22 cellular contexts compared by ENCODE assay signal in the genomic region with DNA sequence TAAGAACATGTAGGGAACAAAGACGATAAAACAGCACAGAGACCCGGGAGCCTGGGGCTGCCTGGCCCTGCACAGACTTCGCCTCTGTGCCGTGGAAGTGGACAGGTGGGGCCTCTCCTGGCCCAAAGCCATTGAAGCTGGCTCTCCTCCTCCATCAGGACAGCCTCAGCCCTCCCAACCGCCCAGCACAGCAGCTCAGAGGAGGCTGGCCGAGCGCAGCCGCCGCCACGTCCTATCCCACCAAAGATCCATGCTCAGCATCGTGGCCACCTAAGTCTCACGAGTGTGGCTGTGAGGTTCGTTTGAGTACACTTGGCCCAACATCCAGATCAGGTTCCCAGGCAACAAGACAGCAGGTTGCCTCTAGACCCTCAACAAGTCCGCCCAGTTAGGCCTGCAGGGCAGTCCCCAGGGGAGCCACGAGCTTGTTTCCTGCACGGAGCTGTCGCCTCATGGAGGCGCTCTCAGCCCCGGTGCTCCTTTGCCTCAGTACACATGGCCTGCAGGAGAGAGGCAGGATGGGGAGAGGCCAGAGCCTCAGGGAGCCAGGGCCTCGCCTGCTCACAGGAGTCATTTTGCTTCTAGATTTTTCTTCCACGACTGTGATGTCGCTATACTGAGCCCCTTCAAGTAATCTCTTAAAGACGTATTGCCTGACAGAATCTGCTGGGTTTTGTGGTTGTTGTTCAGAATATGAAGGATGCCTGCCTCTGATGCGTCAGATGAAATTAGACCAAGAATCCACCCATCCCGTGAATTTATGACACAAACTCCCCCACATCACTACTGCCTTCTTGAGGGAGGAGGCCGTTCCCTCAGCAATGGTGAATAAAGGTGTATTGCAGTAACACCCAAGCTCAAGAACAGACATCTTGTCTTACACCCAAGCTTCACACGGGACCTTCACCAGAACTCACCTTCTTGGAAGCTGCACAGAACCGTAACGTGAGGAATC.
DNase-seq lines count a peak whose midpoint lies in the region; ATAC-seq and TF ChIP-seq lines count a peak whose summit lies in the region.
"Had no signal": no experiment of that assay in that cellular context is flagged by ENCODE, and none has a peak within 500 bp of the region (broad histone marks: within the 10 kb centered on the region; RNA-seq: fewer than 3 reads in every experiment).

No MANE protein-coding gene starts in this region.

- ATAC-seq in HCT116 = peak; percentile 36; the same call in 1 of the 2 replicates
- no peak for ATAC-seq in heart right ventricle
- ATAC-seq in activated CD8-positive, alpha-beta T cell treated with anti-CD3 and anti-CD28 coated beads, Interleukin-2, amount 10 ng/mL, durations not matched to agents 7 days and 5 days = no peak
- no peak for ATAC-seq in GM21526 (IDR thresholded peaks at IDR 0.05; ENCODE audit: low FRiP score, unreplicated experiment)

- no peak for TF ChIP-seq CTCF in HCT116 (IDR thresholded peaks at IDR 0.05 in 2 of 3, conservative IDR thresholded peaks at IDR 0.05 in 1 of 3; ENCODE audit: borderline replicate concordance in 1 of 3, insufficient read depth in 1 of 3, low read depth in 2 of 3, low read length in 2 of 3)
- no peak for TF ChIP-seq CTCF in heart right ventricle (IDR thresholded peaks at IDR 0.05)

- no peak for TF ChIP-seq POLR2A in HCT116 (IDR thresholded peaks at IDR 0.05; ENCODE audit: borderline replicate concordance, extremely low read depth, insufficient read depth, insufficient read length)

- H3K36me3 ChIP-seq in HCT116 (ENCODE audit: control insufficient read depth in 1 of 2, insufficient read depth in 2 of 2, low read length in 2 of 2) = no peaks in the 10 kb centered on the region
- H3K36me3 ChIP-seq in heart right ventricle = no peaks in the 10 kb centered on the region

- H3K27me3 ChIP-seq in HCT116 (ENCODE audit: insufficient read depth, low read length) = no peaks in the 10 kb centered on the region
- peaks cover 0 to 6% (median 0%) of the 10 kb centered on the region in 7 donors for H3K27me3 ChIP-seq in heart right ventricle
- H3K27me3 ChIP-seq: BLaER1 treated with 17β-estradiol and CSF1 and Interleukin-3, amounts not matched to agents 10 nM and 100 nM had no signal

- peaks cover 2% of the 10 kb centered on the region for H3K27me3 Mint-ChIP-seq in activated CD8-positive, alpha-beta T cell treated with anti-CD3 and anti-CD28 coated beads, Interleukin-2, amount 10 ng/mL, durations not matched to agents 7 days and 5 days (ENCODE audit: low read depth)
- H3K27me3 Mint-ChIP-seq: CD4-positive, alpha-beta T cell had no signal

- no peak overlapping the region for H3K27ac Mint-ChIP-seq in activated CD8-positive, alpha-beta T cell treated with anti-CD3 and anti-CD28 coated beads, Interleukin-2, amount 10 ng/mL, durations not matched to agents 7 days and 5 days
- H3K27ac Mint-ChIP-seq: CD4-positive, alpha-beta T cell; HFFc6 had no signal

- H3K4me3 ChIP-seq in HCT116 (replicated peaks in 1 of 2; ENCODE audit: low read depth in 1 of 2, low read length in 2 of 2) = no peak overlapping the region
- H3K4me3 ChIP-seq in heart right ventricle = no peak overlapping the region
- H3K4me3 ChIP-seq: BLaER1 treated with 17β-estradiol and CSF1 and Interleukin-3, amounts not matched to agents 10 nM and 100 nM had no signal

- no peaks in the 10 kb centered on the region for H3K9me2 ChIP-seq in HCT116 (ENCODE audit: insufficient read depth)
- H3K9me2 ChIP-seq: SK-N-SH had no signal

- no peaks in the 10 kb centered on the region for H3K79me2 ChIP-seq in HCT116 (ENCODE audit: insufficient read depth, low read length)

- H2AFZ ChIP-seq in HCT116 (ENCODE audit: low read depth, low read length, poor library complexity, severe bottlenecking) = no peak overlapping the region

- H3K27ac ChIP-seq in HCT116 (ENCODE audit: low read depth, low read length) (no peak overlapping the region), cingulate gyrus (ENCODE audit: low read depth, low read length) (peak overlapping the region; percentile 49), heart right ventricle (no peak overlapping the region)
- H3K27ac ChIP-seq: KMS-11 had no signal

- DNase-seq in ELF-1 (ENCODE audit: low read depth, low spot score) = peak; percentile 39
- DNase-seq in HCT116 (ENCODE audit: low read depth, low spot score) = no peak
- DNase-seq in iPS-NIHi7 (ENCODE audit: extremely low spot score) = peak; percentile 38
- no peak for DNase-seq in heart right ventricle
- DNase-seq in activated CD8-positive, alpha-beta T cell treated with anti-CD3 and anti-CD28 coated beads, Interleukin-2, amount 10 ng/mL, durations not matched to agents 7 days and 5 days = no peak
- DNase-seq: HFFc6, IMR-90, NCI-H1092, NCI-H1417 treated with DMSO at 0.1 percent for 48 hours, NCI-H1694 treated with DMSO at 0.1 percent for 48 hours, NCI-H2081, NCI-H2171 treated with DMSO at 0.1 percent for 48 hours, NCI-H345, NCI-H510A treated with DMSO at 0.1 percent for 48 hours, NCI-H774, SK-N-SH, SW 1271 had no signal

- WGBS in heart right ventricle, 2 donors = 87 to 88% methylated on average over 29 of the region's 29 CpGs

- POLR2A ChIA-PET in HCT116 (lab: Charles Lee) = no interaction called here
- POLR2A ChIA-PET in activated CD8-positive, alpha-beta T cell treated with anti-CD3 and anti-CD28 coated beads, Interleukin-2, amount 10 ng/mL, durations not matched to agents 7 days and 5 days (lab: Charles Lee) = no interaction called here

- no peaks in the 10 kb centered on the region for H3K36me3 Mint-ChIP-seq in activated CD8-positive, alpha-beta T cell treated with anti-CD3 and anti-CD28 coated beads, Interleukin-2, amount 10 ng/mL, durations not matched to agents 7 days and 5 days (ENCODE audit: low read depth)

- no peaks in the 10 kb centered on the region for H3K4me1 ChIP-seq in HCT116 (ENCODE audit: control insufficient read depth in 1 of 2, insufficient read depth in 2 of 2, low read length in 2 of 2)
- H3K4me1 ChIP-seq in heart right ventricle = peaks cover 0 to 12% (median 0%) of the 10 kb centered on the region in 9 donors

- BruUV-seq in HCT116 (replicated peaks; lab: Mats Ljungman, UMichigan) = no TSS peak

- H3K9ac ChIP-seq in HCT116 (ENCODE audit: low read length) = no peak overlapping the region
- H3K9ac ChIP-seq: KMS-11, SK-N-SH had no signal

- CTCF ChIA-PET in HCT116 (lab: Charles Lee) = no interaction called here
- CTCF ChIA-PET in activated CD8-positive, alpha-beta T cell treated with anti-CD3 and anti-CD28 coated beads, Interleukin-2, amount 10 ng/mL, durations not matched to agents 7 days and 5 days (lab: Charles Lee) = no interaction called here

- no peak overlapping the region for H3K4me2 ChIP-seq in HCT116 (ENCODE audit: low read length)
- H3K4me2 ChIP-seq: KMS-11, SK-N-SH had no signal

- intact Hi-C loops in HCT116 (cut with micrococcal nuclease) (no loop called here), heart right ventricle (cut with DNase I) (no loop called here)

- TF ChIP-seq RAD21 in HCT116 (IDR thresholded peaks at IDR 0.05; ENCODE audit: low read depth) = no peak

- H3K4me3 Mint-ChIP-seq in activated CD8-positive, alpha-beta T cell treated with anti-CD3 and anti-CD28 coated beads, Interleukin-2, amount 10 ng/mL, durations not matched to agents 7 days and 5 days = no peak overlapping the region
- H3K4me3 Mint-ChIP-seq: CD4-positive, alpha-beta T cell; HFFc6 had no signal

- H3K9me3 Mint-ChIP-seq in activated CD8-positive, alpha-beta T cell treated with anti-CD3 and anti-CD28 coated beads, Interleukin-2, amount 10 ng/mL, durations not matched to agents 7 days and 5 days (ENCODE audit: insufficient read depth) = no peaks in the 10 kb centered on the region
- H3K9me3 Mint-ChIP-seq: CD4-positive, alpha-beta T cell had no signal

- H3K4me1 Mint-ChIP-seq in activated CD8-positive, alpha-beta T cell treated with anti-CD3 and anti-CD28 coated beads, Interleukin-2, amount 10 ng/mL, durations not matched to agents 7 days and 5 days (ENCODE audit: low read depth) = no peaks in the 10 kb centered on the region

- H3K9me3 ChIP-seq in HCT116 (ENCODE audit: control insufficient read depth in 1 of 2, insufficient read depth in 1 of 2, low read depth in 1 of 2, low read length in 2 of 2) (no peaks in the 10 kb centered on the region), heart right ventricle (no peaks in the 10 kb centered on the region)
- H3K9me3 ChIP-seq: BLaER1 treated with 17β-estradiol and CSF1 and Interleukin-3, amounts not matched to agents 10 nM and 100 nM; SK-N-SH had no signal

- RAD21 ChIA-PET in HCT116 (lab: Charles Lee; ENCODE audit: low non-redundant PET in 1 of 2, low total read pairs in 2 of 2, uncharacterized antibody in 2 of 2, unreplicated experiment in 2 of 2) = no interaction called here

- no peaks in the 10 kb centered on the region for H4K20me1 ChIP-seq in HCT116 (ENCODE audit: insufficient read depth)
- H4K20me1 ChIP-seq: BLaER1 treated with 17β-estradiol and CSF1 and Interleukin-3, amounts not matched to agents 10 nM and 100 nM had no signal

TF ChIP-seq in HCT116, 20 proteins besides CTCF, POLR2A, EP300 and RAD21 (continues in another document):
- TF ChIP-seq EZH2 (IDR thresholded peaks at IDR 0.05) = no peak
- no peak for TF ChIP-seq SP1 (IDR thresholded peaks at IDR 0.05; ENCODE audit: low read depth)
- no peak for TF ChIP-seq ZFX (IDR thresholded peaks at IDR 0.05)
- no peak for TF ChIP-seq FOSL1 (IDR thresholded peaks at IDR 0.05; ENCODE audit: low read depth)
- no peak for TF ChIP-seq EGR1 (IDR thresholded peaks at IDR 0.05; ENCODE audit: low read depth)
- no peak for TF ChIP-seq YY1 (IDR thresholded peaks at IDR 0.05; ENCODE audit: extremely low read depth, insufficient replicate concordance, low read depth, low read length)
- TF ChIP-seq, protein P1, sequence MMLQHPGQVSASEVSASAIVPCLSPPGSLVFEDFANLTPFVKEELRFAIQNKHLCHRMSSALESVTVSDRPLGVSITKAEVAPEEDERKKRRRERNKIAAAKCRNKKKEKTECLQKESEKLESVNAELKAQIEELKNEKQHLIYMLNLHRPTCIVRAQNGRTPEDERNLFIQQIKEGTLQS (IDR thresholded peaks at IDR 0.05) = no peak
- TF ChIP-seq, protein P2, sequence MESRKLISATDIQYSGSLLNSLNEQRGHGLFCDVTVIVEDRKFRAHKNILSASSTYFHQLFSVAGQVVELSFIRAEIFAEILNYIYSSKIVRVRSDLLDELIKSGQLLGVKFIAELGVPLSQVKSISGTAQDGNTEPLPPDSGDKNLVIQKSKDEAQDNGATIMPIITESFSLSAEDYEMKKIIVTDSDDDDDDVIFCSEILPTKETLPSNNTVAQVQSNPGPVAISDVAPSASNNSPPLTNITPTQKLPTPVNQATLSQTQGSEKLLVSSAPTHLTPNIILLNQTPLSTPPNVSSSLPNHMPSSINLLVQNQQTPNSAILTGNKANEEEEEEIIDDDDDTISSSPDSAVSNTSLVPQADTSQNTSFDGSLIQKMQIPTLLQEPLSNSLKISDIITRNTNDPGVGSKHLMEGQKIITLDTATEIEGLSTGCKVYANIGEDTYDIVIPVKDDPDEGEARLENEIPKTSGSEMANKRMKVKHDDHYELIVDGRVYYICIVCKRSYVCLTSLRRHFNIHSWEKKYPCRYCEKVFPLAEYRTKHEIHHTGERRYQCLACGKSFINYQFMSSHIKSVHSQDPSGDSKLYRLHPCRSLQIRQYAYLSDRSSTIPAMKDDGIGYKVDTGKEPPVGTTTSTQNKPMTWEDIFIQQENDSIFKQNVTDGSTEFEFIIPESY (IDR thresholded peaks at IDR 0.05; ENCODE audit: extremely low read depth, insufficient replicate concordance, low read length) = no peak

Comparison
In these comparisons a context has a peak if more than half of its experiments do, and no peak if none do; other contexts are left out.
1. DNase-seq: peak in ELF-1 (single experiment) and iPS-NIHi7 (single experiment); none in HCT116 (single experiment), heart right ventricle (0 of 2) and activated CD8-positive, alpha-beta T cell treated with anti-CD3 and anti-CD28 coated beads, Interleukin-2, amount 10 ng/mL, durations not matched to agents 7 days and 5 days (single experiment).